ENCODE assay signal across 4 cellular contexts in the genomic region with DNA sequence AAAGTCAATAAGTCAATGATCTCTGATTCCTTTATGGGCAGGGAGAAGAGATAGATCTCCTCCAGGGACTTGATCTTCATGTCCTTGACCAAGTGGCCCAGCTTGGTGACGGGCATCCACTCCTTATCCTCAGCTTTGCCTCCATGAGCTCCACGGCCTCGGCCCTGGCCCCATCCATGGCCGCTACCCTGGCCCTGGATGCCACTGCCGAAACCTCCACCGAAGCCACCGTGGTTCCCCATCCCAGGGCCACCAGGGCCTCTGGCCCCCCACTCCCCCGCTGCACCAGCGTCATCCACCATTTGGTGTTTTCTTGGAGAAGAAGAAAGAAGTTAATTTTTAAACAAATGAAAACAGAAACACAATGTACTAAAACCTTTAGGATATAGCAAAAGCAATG.
"Had no signal": no experiment of that assay in that cellular context is flagged by ENCODE, and none has a peak within 500 bp of the region (broad histone marks: within the 10 kb centered on the region; RNA-seq: fewer than 3 reads in every experiment).

No MANE protein-coding gene starts in this region.

- ATAC-seq: HepG2, K562 had no signal

- DNase-seq: KBM-7, KG1 had no signal
